23 cellular contexts compared by ENCODE assay signal in the genomic region with DNA sequence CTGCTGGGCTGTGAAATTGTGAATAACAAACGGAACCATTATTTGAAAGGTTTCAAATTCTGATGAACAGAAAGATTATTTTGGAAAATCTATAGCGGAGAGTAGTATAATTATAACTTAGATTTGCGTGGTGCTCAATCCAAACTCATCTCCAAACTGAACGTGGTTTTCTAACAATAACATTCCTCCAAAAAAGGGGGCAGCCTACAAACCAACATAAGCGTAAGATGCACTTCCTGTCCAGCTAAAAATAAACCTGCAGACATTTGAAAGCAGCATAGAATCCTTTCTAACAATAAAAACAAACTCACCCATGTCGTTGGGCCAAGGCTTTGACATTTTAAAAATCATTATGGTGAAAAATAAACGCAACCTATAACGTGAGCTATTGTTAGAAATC.
A peak's percentile ranks its signal among the peaks of the same experiment; 100 is the strongest.
DNase-seq lines count a peak whose midpoint lies in the region; ATAC-seq and TF ChIP-seq lines count a peak whose summit lies in the region.
"Had no signal": no experiment of that assay in that cellular context is flagged by ENCODE, and none has a peak within 500 bp of the region (broad histone marks: within the 10 kb centered on the region; RNA-seq: fewer than 3 reads in every experiment).

No MANE protein-coding gene starts in this region.

- no peaks in the 10 kb centered on the region for H3K27me3 ChIP-seq in MG63
- H3K27me3 ChIP-seq in brain microvascular endothelial cell (replicated peaks), result no peaks in the 10 kb centered on the region
- no peaks in the 10 kb centered on the region for H3K27me3 ChIP-seq in osteoblast (ENCODE audit: insufficient read depth, low read length)
- H3K27me3 ChIP-seq: breast epithelium, hepatocyte had no signal

- H3K79me2 ChIP-seq in osteoblast (ENCODE audit: insufficient read depth, low read length), result no peaks in the 10 kb centered on the region
- H3K79me2 ChIP-seq: hepatocyte had no signal

- in situ Hi-C loops in brain microvascular endothelial cell (cut with HindIII; ENCODE audit: low pct_ligation_motif_present, low sequenced_read_pairs) (no loop called here), GM13977 (cut with MboI; ENCODE audit: low pct_unique_long_range_greater_than_20kb, low sequenced_read_pairs, unreplicated experiment) (no loop called here)

- H3K36me3 ChIP-seq in MG63 (no peaks in the 10 kb centered on the region), brain microvascular endothelial cell (replicated peaks) (no peaks in the 10 kb centered on the region), osteoblast (ENCODE audit: insufficient read depth, low read length) (no peaks in the 10 kb centered on the region)
- H3K36me3 ChIP-seq: breast epithelium, lower lobe of right lung had no signal

- no peak overlapping the region for H2AFZ ChIP-seq in osteoblast (ENCODE audit: low read length)
- H2AFZ ChIP-seq: hepatocyte had no signal

- H3K27ac ChIP-seq in brain microvascular endothelial cell, result peak overlapping the region; percentile 94
- H3K27ac ChIP-seq in osteoblast (ENCODE audit: low read depth, low read length), result peak overlapping the region; percentile 82
- H3K27ac ChIP-seq: hepatocyte, lower lobe of right lung had no signal

- TF ChIP-seq CTCF in GM12875 (IDR thresholded peaks at IDR 0.05; ENCODE audit: borderline replicate concordance, insufficient read depth, low read depth, low read length) (no peak), brain microvascular endothelial cell (IDR thresholded peaks at IDR 0.05; ENCODE audit: low read depth, low read length, missing control alignments) (no peak), osteoblast (IDR thresholded peaks at IDR 0.05; ENCODE audit: extremely low read depth, low read depth, low read length) (no peak), GM13977 (IDR thresholded peaks at IDR 0.05; ENCODE audit: extremely low read depth, insufficient read depth, missing control alignments) (no peak)

- H3K4me3 ChIP-seq in GM12875 (ENCODE audit: low read depth, low read length), result peak overlapping the region; percentile 2
- H3K4me3 ChIP-seq in MG63, result peak overlapping the region; percentile 38
- H3K4me3 ChIP-seq in brain microvascular endothelial cell (ENCODE audit: low read depth, low read length), result no peak overlapping the region
- no peak overlapping the region for H3K4me3 ChIP-seq in osteoblast (ENCODE audit: insufficient read depth, low read length)
- H3K4me3 ChIP-seq: breast epithelium, hepatocyte, lower lobe of right lung had no signal

- peak overlapping the region; percentile 26 for H3K4me2 ChIP-seq in osteoblast (ENCODE audit: insufficient read depth, low read length)
- H3K4me2 ChIP-seq: hepatocyte had no signal

- no peak for ATAC-seq in GM21529 (IDR thresholded peaks at IDR 0.05; ENCODE audit: unreplicated experiment)
- ATAC-seq: activated naive CD8-positive, alpha-beta T cell treated with anti-CD3 and anti-CD28 coated beads, Interleukin-2, amount 50 U/mL, for 24 hours; CD8-positive, alpha-beta T cell; lower lobe of right lung; stimulated activated naive CD8-positive, alpha-beta T cell treated with anti-CD3 and anti-CD28 coated beads, Interleukin-15, amount 100 ng/mL, for 72 hours had no signal

- H3K9me3 ChIP-seq in MG63 (no peaks in the 10 kb centered on the region), osteoblast (ENCODE audit: low read depth, low read length) (no peaks in the 10 kb centered on the region)
- H3K9me3 ChIP-seq: breast epithelium, lower lobe of right lung had no signal

- peaks cover 51% of the 10 kb centered on the region for H3K4me1 ChIP-seq in osteoblast (ENCODE audit: insufficient read depth, low read length)

- no peaks in the 10 kb centered on the region for H4K20me1 ChIP-seq in osteoblast (ENCODE audit: insufficient read depth, low read length)

- DNase-seq in MG63 (no peak), brain microvascular endothelial cell (no peak), osteoblast (ENCODE audit: insufficient read length, low spot score, missing footprints) (no peak), medulla oblongata (ENCODE audit: extremely low spot score) (no peak), NCI-H345 (lab: John Stamatoyannopoulos, UW) (no peak), GM13977 (ENCODE audit: low spot score) (no peak)
- DNase-seq: activated CD4-positive, alpha-beta T cell treated with anti-CD3 and anti-CD28 coated beads, Interleukin-2, amount 50 U/mL, for 4 hours; activated effector memory CD4-positive, alpha-beta T cell treated with Interleukin-2 at 50 U/mL for 16 hours; activated naive CD8-positive, alpha-beta T cell treated with anti-CD3 and anti-CD28 coated beads, Interleukin-2, amount 50 U/mL, for 24 hours; CD8-positive, alpha-beta T cell; DMS53; GF-D8; KBM-7; lower lobe of right lung; NCI-H1048; NCI-H2029; NCI-H446; stimulated activated naive CD8-positive, alpha-beta T cell treated with anti-CD3 and anti-CD28 coated beads, Interleukin-15, amount 100 ng/mL, for 72 hours; trophoblast cell had no signal

Comparison
In these comparisons a context has a peak if more than half of its experiments do, and no peak if none do; other contexts are left out.
1. H3K4me3 ChIP-seq: peak in GM12875 (single experiment) and MG63 (single experiment); none in brain microvascular endothelial cell (single experiment) and osteoblast (single experiment).